21 cellular contexts compared by ENCODE assay signal in the genomic region with DNA sequence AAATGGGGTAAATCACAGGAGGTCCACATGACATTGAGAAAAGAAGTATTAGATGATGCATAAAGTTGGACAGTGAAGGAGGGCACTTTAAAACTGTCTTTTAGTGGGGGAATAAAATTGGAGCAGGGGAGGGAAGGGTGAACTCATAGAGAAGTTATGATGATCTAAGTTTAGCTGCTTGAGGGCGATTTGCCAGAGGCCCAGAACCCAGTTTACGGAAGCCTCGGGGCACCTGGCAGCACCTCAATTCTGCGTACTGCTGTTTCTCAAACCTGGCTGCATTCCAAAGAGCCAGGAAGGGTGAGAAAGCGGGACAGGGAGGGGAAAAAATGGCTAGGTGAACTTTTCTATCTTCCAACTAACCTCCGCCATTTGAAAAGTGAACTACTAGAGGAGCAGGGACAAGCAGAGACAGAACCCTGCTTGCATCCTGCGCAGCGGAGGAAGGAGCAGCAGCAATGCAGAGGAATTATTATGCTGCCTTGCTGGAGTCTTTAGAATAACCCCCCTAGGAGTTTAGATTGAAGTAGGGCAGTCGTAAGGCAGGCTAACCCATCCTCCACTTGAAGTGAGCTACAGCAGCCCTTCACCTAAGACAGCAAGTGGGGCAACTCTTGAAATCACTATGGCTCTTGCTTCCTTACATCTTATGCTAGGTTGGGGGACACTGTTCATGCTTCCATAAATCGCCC.
DNase-seq lines count a peak whose midpoint lies in the region; ATAC-seq and TF ChIP-seq lines count a peak whose summit lies in the region.
"Had no signal": no experiment of that assay in that cellular context is flagged by ENCODE, and none has a peak within 500 bp of the region (broad histone marks: within the 10 kb centered on the region; RNA-seq: fewer than 3 reads in every experiment).

No MANE protein-coding gene starts in this region.

- H3K9me3 Mint-ChIP-seq in H9, result peaks cover 0 to 3% of the 10 kb centered on the region in 2 experiments; a peak in 2 of 5 replicates
- no peaks in the 10 kb centered on the region for H3K9me3 Mint-ChIP-seq in activated CD4-positive, alpha-beta T cell treated with anti-CD3 and anti-CD28 coated beads, Interleukin-2, amount 10 ng/mL, durations not matched to agents 24 days and 14 days

- H3K14ac ChIP-seq in H9 (ENCODE audit: insufficient read depth, low read length), result no peak overlapping the region

- TF ChIP-seq CTCF in H9 (conservative IDR thresholded peaks at IDR 0.05), result no peak
- no peak for TF ChIP-seq CTCF in heart right ventricle (IDR thresholded peaks at IDR 0.05)
- TF ChIP-seq CTCF in gastrocnemius medialis (IDR thresholded peaks at IDR 0.05 in 4 of 5, conservative IDR thresholded peaks at IDR 0.05 in 1 of 5), result no peak

- intact Hi-C loops in heart right ventricle (cut with DNase I), result loop anchor here in 1 of 10 donors (10.0 kb wide), 1 partner anchor 1522 kb away; no protein-coding TSS in a partner anchor
- intact Hi-C loops in gastrocnemius medialis (cut with DNase I; ENCODE audit: low total_unique reads), result loop anchor here (5.0 kb wide), 1 partner anchor 60 kb away; no protein-coding TSS in a partner anchor
- intact Hi-C loops in activated CD4-positive, alpha-beta T cell treated with anti-CD3 and anti-CD28 coated beads, Interleukin-2, amount 10 ng/mL, durations not matched to agents 24 days and 14 days (cut with micrococcal nuclease), result no loop called here

- no peaks in the 10 kb centered on the region for H3K79me2 ChIP-seq in H9 (ENCODE audit: insufficient read depth, low read length)

- H3K27me3 Mint-ChIP-seq in H9 (ENCODE audit: low read depth), result no peaks in the 10 kb centered on the region
- H3K27me3 Mint-ChIP-seq in activated CD4-positive, alpha-beta T cell treated with anti-CD3 and anti-CD28 coated beads, Interleukin-2, amount 10 ng/mL, durations not matched to agents 24 days and 14 days, result no peaks in the 10 kb centered on the region
- H3K27me3 Mint-ChIP-seq: CD4-positive, alpha-beta memory T cell; natural killer cell treated with Interleukin-12 subunit alpha and Interleukin-12 subunit beta and Interleukin-15 and Interleukin-18, amount 100 ng/mL, for 72 hours had no signal

- no peak overlapping the region for H2AK5ac ChIP-seq in H9 (ENCODE audit: insufficient read length, low read length)

- H3K4me3 ChIP-seq in SJCRH30 (no peak overlapping the region), heart right ventricle (peak overlapping the region in 6 of 10 donors; percentile 12 to 36 (median 28)), gastrocnemius medialis (peak overlapping the region in 3 of 4 donors; percentile 9 to 46 (median 15))
- H3K4me3 ChIP-seq: esophagus muscularis mucosa, HAP-1, testis had no signal

- H3K9ac ChIP-seq in H9 (ENCODE audit: extremely low read depth, insufficient read length, low read length), result no peak overlapping the region

- no peaks in the 10 kb centered on the region for H3K36me3 ChIP-seq in SJCRH30
- H3K36me3 ChIP-seq in heart right ventricle, result no peaks in the 10 kb centered on the region
- H3K36me3 ChIP-seq in gastrocnemius medialis, result no peaks in the 10 kb centered on the region
- H3K36me3 ChIP-seq: esophagus muscularis mucosa, HAP-1 had no signal

- in situ Hi-C loops in gastrocnemius medialis (cut with MboI; ENCODE audit: low sequenced_read_pairs in 4 of 4), result no loop called here

- no peak overlapping the region for H3K23ac ChIP-seq in H9 (ENCODE audit: insufficient read length, low read depth, low read length)

- peak overlapping the region; percentile 18 for H2AFZ ChIP-seq in H9 (ENCODE audit: low read length)

- H3K56ac ChIP-seq in H9 (ENCODE audit: insufficient read length, low read depth, low read length), result no peak overlapping the region

- no peaks in the 10 kb centered on the region for H3K23me2 ChIP-seq in H9 (ENCODE audit: insufficient read length, low read depth, low read length, poor library complexity, severe bottlenecking)

- H4K91ac ChIP-seq in H9 (ENCODE audit: insufficient read length, low read depth, low read length), result no peak overlapping the region

- H3K27ac Mint-ChIP-seq in H9, result no peak overlapping the region; a peak in 1 of 7 replicates
- no peak overlapping the region for H3K27ac Mint-ChIP-seq in activated CD4-positive, alpha-beta T cell treated with anti-CD3 and anti-CD28 coated beads, Interleukin-2, amount 10 ng/mL, durations not matched to agents 24 days and 14 days
- H3K27ac Mint-ChIP-seq: CD4-positive, alpha-beta memory T cell; natural killer cell treated with Interleukin-12 subunit alpha and Interleukin-12 subunit beta and Interleukin-15 and Interleukin-18, amount 100 ng/mL, for 72 hours had no signal

- no peak overlapping the region for H2BK5ac ChIP-seq in H9 (ENCODE audit: insufficient read length, low read length)

- H3K18ac ChIP-seq in H9 (ENCODE audit: insufficient read length, low read depth, low read length), result no peak overlapping the region

- H4K20me1 ChIP-seq in H9 (ENCODE audit: control insufficient read depth, insufficient read depth, insufficient read length), result no peaks in the 10 kb centered on the region

- peaks cover 0 to 4% (median 4%) of the 10 kb centered on the region in 3 experiments; a peak in 2 of 7 replicates for H3K36me3 Mint-ChIP-seq in H9 (ENCODE audit: insufficient read depth in 1 of 3, low read depth in 3 of 3)
- H3K36me3 Mint-ChIP-seq in activated CD4-positive, alpha-beta T cell treated with anti-CD3 and anti-CD28 coated beads, Interleukin-2, amount 10 ng/mL, durations not matched to agents 24 days and 14 days (ENCODE audit: low read depth), result no peaks in the 10 kb centered on the region
- H3K36me3 Mint-ChIP-seq: CD4-positive, alpha-beta memory T cell; natural killer cell treated with Interleukin-12 subunit alpha and Interleukin-12 subunit beta and Interleukin-15 and Interleukin-18, amount 100 ng/mL, for 72 hours had no signal

- H3K27me3 ChIP-seq in H9 (ENCODE audit: insufficient read depth, low read length) (no peaks in the 10 kb centered on the region), SJCRH30 (no peaks in the 10 kb centered on the region), heart right ventricle (no peaks in the 10 kb centered on the region), gastrocnemius medialis (no peaks in the 10 kb centered on the region)
- H3K27me3 ChIP-seq: esophagus muscularis mucosa, testis had no signal

- H3K4me2 ChIP-seq in H9 (ENCODE audit: insufficient read depth, insufficient read length, low read length), result no peak overlapping the region

- no peak overlapping the region for H4K5ac ChIP-seq in H9 (ENCODE audit: insufficient read length, low read depth, low read length)

- H3T11ph ChIP-seq in H9 (ENCODE audit: low read length), result no peak overlapping the region

- H3K4ac ChIP-seq in H9 (ENCODE audit: low read depth, low read length), result no peak overlapping the region

- no peak for DNase-seq in H9
- DNase-seq in SJCRH30, result peak; percentile 20 to 45
- peak; percentile 38 to 74 for DNase-seq in heart right ventricle
- DNase-seq in gastrocnemius medialis, result peak in 1 of 2 donors; percentile 61
- DNase-seq in T1000 (lab: John Stamatoyannopoulos, UW), result no peak
- no peak for DNase-seq in stimulated activated CD4-positive, alpha-beta T cell treated with anti-CD3 and anti-CD28 coated beads, Interleukin-4, amount 100 ng/mL, for 1 hour
- DNase-seq in activated CD4-positive, alpha-beta T cell treated with anti-CD3 and anti-CD28 coated beads, Interleukin-2, amount 10 ng/mL, durations not matched to agents 24 days and 14 days, result no peak
- DNase-seq: activated effector memory CD4-positive, alpha-beta T cell treated with Interleukin-2 at 50 U/mL for 16 hours; caudate nucleus; CD4-positive, alpha-beta memory T cell; DND-41; glutamatergic neuron; IMR-90; MV-4-11; NCI-H2029 treated with DMSO at 0.1 percent for 48 hours; NCI-H524; testis had no signal

- H2BK120ac ChIP-seq in H9 (ENCODE audit: low read depth, low read length, poor library complexity, severe bottlenecking), result no peak overlapping the region

- H3K4me3 Mint-ChIP-seq in H9, result no peak overlapping the region
- no peak overlapping the region for H3K4me3 Mint-ChIP-seq in activated CD4-positive, alpha-beta T cell treated with anti-CD3 and anti-CD28 coated beads, Interleukin-2, amount 10 ng/mL, durations not matched to agents 24 days and 14 days
- H3K4me3 Mint-ChIP-seq: CD4-positive, alpha-beta memory T cell; natural killer cell treated with Interleukin-12 subunit alpha and Interleukin-12 subunit beta and Interleukin-15 and Interleukin-18, amount 100 ng/mL, for 72 hours had no signal

- WGBS in H9 (ENCODE audit: extremely low coverage, insufficient read length, low lambda C conversion rate), result no CpG with 5 or more reads among the region's 10 CpGs
- 36 to 51% methylated on average over 10 of the region's 10 CpGs for WGBS in heart right ventricle, 2 donors

- TF ChIP-seq POLR2A in gastrocnemius medialis (IDR thresholded peaks at IDR 0.05), result no peak

- H3K4me1 ChIP-seq in H9 (ENCODE audit: insufficient read depth, low read length) (0 out of 2 replicates have a peak, but pooled peaks cover 3% of the 10 kb centered on the region), SJCRH30 (peaks cover 7% of the 10 kb centered on the region), heart right ventricle (peaks cover 0 to 26% (median 0%) of the 10 kb centered on the region in 9 donors), gastrocnemius medialis (peaks cover 36 to 38% of the 10 kb centered on the region in 2 donors)
- H3K4me1 ChIP-seq: HAP-1, testis had no signal

- no peak overlapping the region for H2BK15ac ChIP-seq in H9 (ENCODE audit: low read depth, low read length)

- no peaks in the 10 kb centered on the region for H3K79me1 ChIP-seq in H9 (ENCODE audit: insufficient read depth, low read depth, low read length, poor library complexity, severe bottlenecking)

- H3K4me1 Mint-ChIP-seq in H9, result peaks cover 29 to 33% of the 10 kb centered on the region in 2 experiments
- no peaks in the 10 kb centered on the region for H3K4me1 Mint-ChIP-seq in activated CD4-positive, alpha-beta T cell treated with anti-CD3 and anti-CD28 coated beads, Interleukin-2, amount 10 ng/mL, durations not matched to agents 24 days and 14 days
- H3K4me1 Mint-ChIP-seq: CD4-positive, alpha-beta memory T cell had no signal

- H3K27ac ChIP-seq in H9 (ENCODE audit: insufficient read length, low read depth, low read length), result no peak overlapping the region
- no peak overlapping the region for H3K27ac ChIP-seq in SJCRH30
- H3K27ac ChIP-seq in heart right ventricle, result peak overlapping the region; percentile 37 to 88 (median 74)
- H3K27ac ChIP-seq in gastrocnemius medialis, result peak overlapping the region; percentile 53 to 75 (median 67)
- H3K27ac ChIP-seq: testis had no signal

- H3K9me3 ChIP-seq in H9 (ENCODE audit: control insufficient read depth, low read depth, low read length) (no peaks in the 10 kb centered on the region), SJCRH30 (replicated peaks) (no peaks in the 10 kb centered on the region), heart right ventricle (no peaks in the 10 kb centered on the region), gastrocnemius medialis (no peaks in the 10 kb centered on the region)
- H3K9me3 ChIP-seq: esophagus muscularis mucosa, HAP-1, testis had no signal

- no peak overlapping the region for H2BK12ac ChIP-seq in H9 (ENCODE audit: insufficient read length, low read depth, low read length)

- no peak overlapping the region for H2BK20ac ChIP-seq in H9 (ENCODE audit: low read depth, low read length, poor library complexity, severe bottlenecking)

- ATAC-seq in heart right ventricle (peak; percentile 46 to 92 (median 84)), gastrocnemius medialis (peak; percentile 53 to 59), GM21526 (IDR thresholded peaks at IDR 0.05; ENCODE audit: low FRiP score, unreplicated experiment) (no peak)
- ATAC-seq: natural killer cell treated with Interleukin-12 subunit alpha and Interleukin-12 subunit beta and Interleukin-15 and Interleukin-18, amount 100 ng/mL, for 72 hours had no signal

- H4K8ac ChIP-seq in H9 (replicated peaks; ENCODE audit: insufficient read length, low read depth, low read length), result no peak overlapping the region

Comparison
In these comparisons a context has a peak if more than half of its experiments do, and no peak if none do; other contexts are left out.
1. DNase-seq: peak in SJCRH30 (2 of 2) and heart right ventricle (2 of 2); none in H9 (single experiment), T1000 (single experiment), stimulated activated CD4-positive, alpha-beta T cell treated with anti-CD3 and anti-CD28 coated beads, Interleukin-4, amount 100 ng/mL, for 1 hour (single experiment) and activated CD4-positive, alpha-beta T cell treated with anti-CD3 and anti-CD28 coated beads, Interleukin-2, amount 10 ng/mL, durations not matched to agents 24 days and 14 days (single experiment).
2. H3K27ac ChIP-seq: peak in heart right ventricle (10 of 10) and gastrocnemius medialis (4 of 4); none in H9 (single experiment) and SJCRH30 (single experiment).